ENCODE assay signal across 19 cellular contexts in genomic region chr10:32140403-32140802, GRCh38.
DNase-seq lines count a peak whose midpoint lies in the region; ATAC-seq and TF ChIP-seq lines count a peak whose summit lies in the region.
"Had no signal": no experiment of that assay in that cellular context is flagged by ENCODE, and none has a peak within 500 bp of the region (broad histone marks: within the 10 kb centered on the region; RNA-seq: fewer than 3 reads in every experiment).

No MANE protein-coding gene starts in this region.

- H3K9me2 ChIP-seq in GM23338 (ENCODE audit: insufficient read depth), result no peaks in the 10 kb centered on the region

- TF ChIP-seq POLR2A in IMR-90 (IDR thresholded peaks at IDR 0.05; ENCODE audit: low read depth, low read length), result no peak

- no peak overlapping the region; the same call in none of the 2 replicates for H3K14ac ChIP-seq in IMR-90 (replicated peaks; ENCODE audit: low read depth, low read length)

- H3K18ac ChIP-seq in IMR-90 (ENCODE audit: low read depth, low read length), result no peak overlapping the region

- dilution Hi-C loops in IMR-90 (cut with HindIII; ENCODE audit: low sequenced_read_pairs, unreplicated experiment), result no loop called here

- peak; percentile 17 for DNase-seq in GM23338 (ENCODE audit: low spot score)
- no peak for DNase-seq in IMR-90
- no peak for DNase-seq in psoas muscle
- DNase-seq in iPS-NIHi7 (ENCODE audit: extremely low spot score), result no peak
- no peak for DNase-seq in activated CD4-positive, alpha-beta T cell treated with anti-CD3 and anti-CD28 coated beads, Interleukin-2, amount 10 ng/mL, durations not matched to agents 7 days and 5 days
- no peak for DNase-seq in NCI-H2227 (lab: John Stamatoyannopoulos, UW; ENCODE audit: unreplicated experiment)
- no peak for DNase-seq in NCI-H510A (lab: John Stamatoyannopoulos, UW)
- DNase-seq: activated T-cell treated with anti-CD3 and anti-CD28 coated beads, Interleukin-2, amount 50 U/mL, for 24 hours; CD4-positive, alpha-beta T cell; HCEC 1CT; MG63; natural killer cell; NCI-H1436 treated with DMSO at 0.1 percent for 48 hours; NCI-H524; retina; stimulated activated naive CD8-positive, alpha-beta T cell treated with anti-CD3 and anti-CD28 coated beads, Interleukin-15, Interleukin-2, amounts not matched to agents 100 U/mL and 50 U/mL, for 24 hours had no signal

- H4K5ac ChIP-seq in IMR-90 (ENCODE audit: low read depth, low read length), result no peak overlapping the region

- no peak for TF ChIP-seq CTCF in GM23338 (conservative IDR thresholded peaks at IDR 0.05; ENCODE audit: low read depth in 2 of 2)
- no peak for TF ChIP-seq CTCF in IMR-90 (conservative IDR thresholded peaks at IDR 0.05; ENCODE audit: low read depth, low read length)
- TF ChIP-seq CTCF in psoas muscle (IDR thresholded peaks at IDR 0.05), result no peak

- H3K56ac ChIP-seq in IMR-90 (ENCODE audit: extremely low read depth, insufficient read depth, low read length), result no peak overlapping the region

- H2BK20ac ChIP-seq in IMR-90 (ENCODE audit: low read depth, low read length), result peak overlapping the region; percentile 53; the same call in 1 of the 2 replicates

- no peak for ATAC-seq in GM23338
- ATAC-seq in IMR-90 (ENCODE audit: low read depth), result no peak
- no peak for ATAC-seq in psoas muscle
- ATAC-seq: natural killer cell; stimulated activated naive CD8-positive, alpha-beta T cell treated with anti-CD3 and anti-CD28 coated beads, Interleukin-15, Interleukin-2, amounts not matched to agents 100 U/mL and 50 U/mL, for 24 hours had no signal

- no peak for TF ChIP-seq RAD21 in IMR-90 (IDR thresholded peaks at IDR 0.05; ENCODE audit: low read length)

- H3K4me1 Mint-ChIP-seq in GM23338, result peaks cover 17% of the 10 kb centered on the region
- peaks cover 7% of the 10 kb centered on the region for H3K4me1 Mint-ChIP-seq in activated CD4-positive, alpha-beta T cell treated with anti-CD3 and anti-CD28 coated beads, Interleukin-2, amount 10 ng/mL, durations not matched to agents 7 days and 5 days
- H3K4me1 Mint-ChIP-seq: natural killer cell had no signal

- POLR2A ChIA-PET in IMR-90 (lab: Charles Lee; ENCODE audit: unreplicated experiment), result no interaction called here
- POLR2A ChIA-PET in activated CD4-positive, alpha-beta T cell treated with anti-CD3 and anti-CD28 coated beads, Interleukin-2, amount 10 ng/mL, durations not matched to agents 7 days and 5 days (lab: Charles Lee), result no interaction called here

- intact Hi-C loops in IMR-90 (cut with micrococcal nuclease) (no loop called here), psoas muscle (cut with DNase I) (no loop called here)

- H3K36me3 Mint-ChIP-seq in GM23338 (ENCODE audit: low read depth), result peaks cover 5% of the 10 kb centered on the region; the same call in 2 of the 3 replicates
- H3K36me3 Mint-ChIP-seq in activated CD4-positive, alpha-beta T cell treated with anti-CD3 and anti-CD28 coated beads, Interleukin-2, amount 10 ng/mL, durations not matched to agents 7 days and 5 days (ENCODE audit: low read depth), result no peaks in the 10 kb centered on the region
- H3K36me3 Mint-ChIP-seq: mesothelial cell of epicardium, natural killer cell had no signal

- no peak overlapping the region for H2AK9ac ChIP-seq in IMR-90 (replicated peaks; ENCODE audit: low read depth, low read length, poor library complexity)

- no peak overlapping the region for H3K4me3 Mint-ChIP-seq in GM23338
- no peak overlapping the region for H3K4me3 Mint-ChIP-seq in activated CD4-positive, alpha-beta T cell treated with anti-CD3 and anti-CD28 coated beads, Interleukin-2, amount 10 ng/mL, durations not matched to agents 7 days and 5 days
- H3K4me3 Mint-ChIP-seq: activated T-cell treated with anti-CD3 and anti-CD28 coated beads, Interleukin-2, amount 50 U/mL, for 24 hours; CD4-positive, alpha-beta T cell; mesothelial cell of epicardium; natural killer cell had no signal

- peaks cover 6% of the 10 kb centered on the region for H3K27me3 Mint-ChIP-seq in GM23338 (ENCODE audit: insufficient read depth, low read depth, poor library complexity)
- no peaks in the 10 kb centered on the region for H3K27me3 Mint-ChIP-seq in activated CD4-positive, alpha-beta T cell treated with anti-CD3 and anti-CD28 coated beads, Interleukin-2, amount 10 ng/mL, durations not matched to agents 7 days and 5 days
- H3K27me3 Mint-ChIP-seq: activated T-cell treated with anti-CD3 and anti-CD28 coated beads, Interleukin-2, amount 50 U/mL, for 24 hours; CD4-positive, alpha-beta T cell had no signal

- H3K4me3 ChIP-seq in GM23338 (no peak overlapping the region), IMR-90 (ENCODE audit: insufficient read depth, low read depth, low read length) (no peak overlapping the region), esophagus (ENCODE audit: low read depth in 1 of 2, low read length in 2 of 2) (no peak overlapping the region), psoas muscle (no peak overlapping the region)
- H3K4me3 ChIP-seq: coronary artery, MG63 had no signal

- peak overlapping the region; percentile 76 for H2AK5ac ChIP-seq in IMR-90 (ENCODE audit: low read depth, low read length)

- H2BK120ac ChIP-seq in IMR-90 (ENCODE audit: low read depth, low read length), result peak overlapping the region; percentile 44; the same call in 1 of the 2 replicates

- H3K36me3 ChIP-seq in GM23338 (ENCODE audit: insufficient read depth), result no peaks in the 10 kb centered on the region
- H3K36me3 ChIP-seq in IMR-90 (ENCODE audit: control insufficient read depth, insufficient read depth, low read length), result no peaks in the 10 kb centered on the region
- no peaks in the 10 kb centered on the region for H3K36me3 ChIP-seq in esophagus (ENCODE audit: control insufficient read depth in 2 of 2, insufficient read depth in 2 of 2, low read length in 1 of 2)
- H3K36me3 ChIP-seq in psoas muscle (ENCODE audit: insufficient read depth in 1 of 2, low read depth in 1 of 2), result no peaks in the 10 kb centered on the region
- H3K36me3 ChIP-seq: MG63 had no signal

- H4K20me1 ChIP-seq in GM23338 (replicated peaks; ENCODE audit: insufficient read depth) (no peaks in the 10 kb centered on the region), IMR-90 (ENCODE audit: insufficient read depth, low read length) (no peaks in the 10 kb centered on the region)

- peaks cover 10% of the 10 kb centered on the region for H3K4me1 ChIP-seq in GM23338 (ENCODE audit: insufficient read depth)
- H3K4me1 ChIP-seq in IMR-90 (ENCODE audit: control insufficient read depth, insufficient read depth, low read length), result peaks cover 5% of the 10 kb centered on the region
- peaks cover 0 to 3% of the 10 kb centered on the region in 2 donors for H3K4me1 ChIP-seq in esophagus (ENCODE audit: control insufficient read depth in 2 of 2, insufficient read depth in 2 of 2, low read length in 1 of 2)
- peaks cover 10% of the 10 kb centered on the region for H3K4me1 ChIP-seq in psoas muscle

- H3K23ac ChIP-seq in IMR-90 (ENCODE audit: low read depth, low read length), result no peak overlapping the region

- no peak overlapping the region for H4K91ac ChIP-seq in IMR-90 (ENCODE audit: insufficient read depth, low read depth, low read length)

- no peaks in the 10 kb centered on the region for H3K79me1 ChIP-seq in IMR-90 (ENCODE audit: low read depth in 1 of 2, low read length in 2 of 2)

- peak overlapping the region; percentile 21; the same call in 1 of the 3 replicates for H2BK15ac ChIP-seq in IMR-90 (ENCODE audit: low read depth, low read length)

- no peak overlapping the region for H2AFZ ChIP-seq in GM23338
- no peak overlapping the region for H2AFZ ChIP-seq in IMR-90 (replicated peaks; ENCODE audit: low read length, poor library complexity)

- no peak overlapping the region for H4K8ac ChIP-seq in IMR-90 (ENCODE audit: low read depth in 2 of 2, low read length in 2 of 2)

- H3K9me3 Mint-ChIP-seq in GM23338, result peaks cover 12% of the 10 kb centered on the region
- no peaks in the 10 kb centered on the region for H3K9me3 Mint-ChIP-seq in activated CD4-positive, alpha-beta T cell treated with anti-CD3 and anti-CD28 coated beads, Interleukin-2, amount 10 ng/mL, durations not matched to agents 7 days and 5 days
- H3K9me3 Mint-ChIP-seq: activated T-cell treated with anti-CD3 and anti-CD28 coated beads, Interleukin-2, amount 50 U/mL, for 24 hours; CD4-positive, alpha-beta T cell; mesothelial cell of epicardium; natural killer cell had no signal

- no peaks in the 10 kb centered on the region for H3F3A ChIP-seq in GM23338 (replicated peaks; ENCODE audit: low read depth)

- no peak overlapping the region for H3K27ac Mint-ChIP-seq in GM23338
- no peak overlapping the region for H3K27ac Mint-ChIP-seq in activated CD4-positive, alpha-beta T cell treated with anti-CD3 and anti-CD28 coated beads, Interleukin-2, amount 10 ng/mL, durations not matched to agents 7 days and 5 days
- H3K27ac Mint-ChIP-seq: activated T-cell treated with anti-CD3 and anti-CD28 coated beads, Interleukin-2, amount 50 U/mL, for 24 hours; CD4-positive, alpha-beta T cell; mesothelial cell of epicardium; natural killer cell had no signal

- WGBS in IMR-90 (ENCODE audit: extremely low coverage in 2 of 2, insufficient read length in 1 of 2), 2 experiments, result 100% methylated on average over 1 of the region's 4 CpGs; no CpG with 5 or more reads in 1 of the 2 experiments
- WGBS in esophagus, 2 donors, result 93 to 96% methylated on average over 4 of the region's 4 CpGs
- WGBS in psoas muscle, 3 donors, result 97% methylated on average over 4 of the region's 4 CpGs

- H3K9ac ChIP-seq in IMR-90 (ENCODE audit: low read depth, low read length), result no peak overlapping the region

- H3K27me3 ChIP-seq in GM23338 (ENCODE audit: insufficient read depth), result no peaks in the 10 kb centered on the region
- H3K27me3 ChIP-seq in IMR-90 (ENCODE audit: control insufficient read depth, insufficient read depth, low read length), result no peaks in the 10 kb centered on the region
- no peaks in the 10 kb centered on the region for H3K27me3 ChIP-seq in esophagus (ENCODE audit: control insufficient read depth in 1 of 2, insufficient read depth in 2 of 2, low read length in 2 of 2)
- H3K27me3 ChIP-seq in psoas muscle (ENCODE audit: insufficient read depth in 3 of 3, low read length in 2 of 3), result no peaks in the 10 kb centered on the region
- H3K27me3 ChIP-seq: MG63 had no signal

- H2BK5ac ChIP-seq in IMR-90 (ENCODE audit: low read depth, low read length, poor library complexity, severe bottlenecking), result no peak overlapping the region

- CTCF ChIA-PET in IMR-90 (lab: Yijun Ruan, JAX), result no interaction called here
- CTCF ChIA-PET in activated CD4-positive, alpha-beta T cell treated with anti-CD3 and anti-CD28 coated beads, Interleukin-2, amount 10 ng/mL, durations not matched to agents 7 days and 5 days (lab: Charles Lee), result interaction anchor here (1.9 to 2.0 kb wide), 2 partner anchors 10 kb away, joined by 7 to 8 read pairs; no protein-coding TSS in a partner anchor

- H3K4ac ChIP-seq in IMR-90 (ENCODE audit: low read depth, low read length), result peak overlapping the region; percentile 53; the same call in 1 of the 2 replicates

- H3K27ac ChIP-seq in GM23338 (ENCODE audit: low read depth) (no peak overlapping the region), IMR-90 (ENCODE audit: insufficient read depth, low read length) (no peak overlapping the region), esophagus (ENCODE audit: low read depth in 2 of 2, low read length in 1 of 2) (peak overlapping the region; percentile 36 to 76), psoas muscle (peak overlapping the region; percentile 36)

- H3K9me3 ChIP-seq in IMR-90 (ENCODE audit: control insufficient read depth, insufficient read depth, low read length) (no peaks in the 10 kb centered on the region), esophagus (ENCODE audit: control insufficient read depth in 2 of 2, insufficient read depth in 1 of 2, low read depth in 1 of 2, low read length in 1 of 2) (no peaks in the 10 kb centered on the region), psoas muscle (no peaks in the 10 kb centered on the region)
- H3K9me3 ChIP-seq: MG63 had no signal

- in situ Hi-C loops in IMR-90 (cut with MboI; ENCODE audit: low sequenced_read_pairs), result no loop called here

- no peak overlapping the region for H3K4me2 ChIP-seq in GM23338
- H3K4me2 ChIP-seq in IMR-90 (ENCODE audit: low read depth, low read length), result no peak overlapping the region

- no peaks in the 10 kb centered on the region for H3K79me2 ChIP-seq in GM23338 (replicated peaks; ENCODE audit: insufficient read depth)

- peaks cover 5% of the 10 kb centered on the region; the same call in 1 of the 2 replicates for H3K9me1 ChIP-seq in IMR-90 (ENCODE audit: insufficient read depth, low read length)

- BruUV-seq in IMR-90 (replicated peaks; lab: Mats Ljungman, UMichigan), result no TSS peak

Comparison
In these comparisons a context has a peak if more than half of its experiments do, and no peak if none do; other contexts are left out.
1. H3K27ac ChIP-seq: peak in esophagus (2 of 2) and psoas muscle (single experiment); none in GM23338 (single experiment) and IMR-90 (single experiment).